In genomic region chr1:209704584-209704983, GRCh38 we compare ENCODE assay signal across 12 cellular contexts. TPM values are rescaled to one million over a fixed set of nuclear protein-coding genes. Genes with fewer than 3 reads are reported as not detected.
A peak's percentile ranks its signal among the peaks of the same experiment; 100 is the strongest.
DNase-seq lines count a peak whose midpoint lies in the region; TF ChIP-seq lines count a peak whose summit lies in the region.
"Had no signal": no experiment of that assay in that cellular context is flagged by ENCODE, and none has a peak within 500 bp of the region (broad histone marks: within the 10 kb centered on the region; RNA-seq: fewer than 3 reads in every experiment).

Gene HSD11B1, plus strand, starts transcription at chr1:209704846. Its CDS starts 97 bp downstream, at chr1:209704943.

- POLR2A ChIA-PET in HEK293T (lab: Yijun Ruan, JAX) = no interaction called here

- CTCF ChIA-PET in HEK293T (lab: Yijun Ruan, JAX) = no interaction called here

- peaks cover 41% of the 10 kb centered on the region for H3K4me1 ChIP-seq in adipocyte (ENCODE audit: control insufficient read depth, insufficient read depth, low read length)

- peak within 1 kb of the TSS; percentile 87 for H3K4me3 ChIP-seq in adipocyte (ENCODE audit: low read length)

- DNase-seq in LHCN-M2 (ENCODE audit: low read depth) = peak; percentile 23
- peak; percentile 95 for DNase-seq in adipocyte (ENCODE audit: low read depth)
- peak; percentile 54 to 75 for DNase-seq in hippocampal formation (lab: John Stamatoyannopoulos, UW)
- DNase-seq in stromal cell of bone marrow (ENCODE audit: low read depth) = peak; percentile 90
- DNase-seq in NCI-H1092 (lab: John Stamatoyannopoulos, UW) = no peak
- no peak for DNase-seq in HEK293T (ENCODE audit: extremely low spot score)
- no peak for DNase-seq in NCI-H146 (lab: John Stamatoyannopoulos, UW)
- DNase-seq in activated CD4-positive, alpha-beta T cell treated with anti-CD3 and anti-CD28 coated beads, Interleukin-2, amount 50 U/mL, for 4 hours = no peak
- DNase-seq: activated CD4-positive, CD25-positive, alpha-beta regulatory T cell; naive B cell; NCI-H1105 had no signal

- peaks cover 36% of the 10 kb centered on the region for H3K36me3 ChIP-seq in adipocyte (ENCODE audit: control insufficient read depth, insufficient read depth, low read length, severe bottlenecking)

- no peaks in the 10 kb centered on the region for H3K9me3 ChIP-seq in adipocyte (ENCODE audit: control insufficient read depth, low read length)

- peak within 1 kb of the TSS; percentile 86 for H3K9ac ChIP-seq in adipocyte (ENCODE audit: low read length)

- H3K27me3 ChIP-seq in adipocyte (replicated peaks; ENCODE audit: control insufficient read depth, insufficient read depth, low read length) = no peaks in the 10 kb centered on the region

TF ChIP-seq in HEK293T, 16 proteins besides CTCF, POLR2A, EP300 and RAD21:
- TF ChIP-seq BHLHE40 (IDR thresholded peaks at IDR 0.05; ENCODE audit: borderline replicate concordance) (no peak), ARNT (IDR thresholded peaks at IDR 0.05) (no peak), PKNOX1 (IDR thresholded peaks at IDR 0.05) (no peak), ZNF384 (IDR thresholded peaks at IDR 0.05) (no peak), ELF4 (IDR thresholded peaks at IDR 0.05) (no peak), FOXK2 (IDR thresholded peaks at IDR 0.05) (no peak), HDGF (IDR thresholded peaks at IDR 0.05; ENCODE audit: borderline replicate concordance) (no peak), SP1 (IDR thresholded peaks at IDR 0.05) (no peak), CTBP1 (IDR thresholded peaks at IDR 0.05; ENCODE audit: borderline replicate concordance) (no peak), SUZ12 (IDR thresholded peaks at IDR 0.05) (no peak)

RNA-seq across cellular contexts. Expression of gene HSD11B1, which starts in this region (rescaled TPM):
- total RNA-seq in LHCN-M2 (2014; rRNA removed) = not detected in 2 replicates
- polyA plus RNA-seq in LHCN-M2 (2012) = not detected
- total RNA-seq: dermis microvascular lymphatic vessel endothelial cell had no signal

Comparison
In these comparisons a context has a peak if more than half of its experiments do, and no peak if none do; other contexts are left out.
1. Peak in DNase-seq in LHCN-M2; RNA of the gene not detected or under 1 TPM.
2. DNase-seq: peak in adipocyte (single experiment), hippocampal formation (2 of 2) and stromal cell of bone marrow (single experiment); none in NCI-H1092 (single experiment), HEK293T (single experiment), NCI-H146 (single experiment) and activated CD4-positive, alpha-beta T cell treated with anti-CD3 and anti-CD28 coated beads, Interleukin-2, amount 50 U/mL, for 4 hours (0 of 2).